Comparison of ENCODE assay signal across 1 cellular context in the genomic region with DNA sequence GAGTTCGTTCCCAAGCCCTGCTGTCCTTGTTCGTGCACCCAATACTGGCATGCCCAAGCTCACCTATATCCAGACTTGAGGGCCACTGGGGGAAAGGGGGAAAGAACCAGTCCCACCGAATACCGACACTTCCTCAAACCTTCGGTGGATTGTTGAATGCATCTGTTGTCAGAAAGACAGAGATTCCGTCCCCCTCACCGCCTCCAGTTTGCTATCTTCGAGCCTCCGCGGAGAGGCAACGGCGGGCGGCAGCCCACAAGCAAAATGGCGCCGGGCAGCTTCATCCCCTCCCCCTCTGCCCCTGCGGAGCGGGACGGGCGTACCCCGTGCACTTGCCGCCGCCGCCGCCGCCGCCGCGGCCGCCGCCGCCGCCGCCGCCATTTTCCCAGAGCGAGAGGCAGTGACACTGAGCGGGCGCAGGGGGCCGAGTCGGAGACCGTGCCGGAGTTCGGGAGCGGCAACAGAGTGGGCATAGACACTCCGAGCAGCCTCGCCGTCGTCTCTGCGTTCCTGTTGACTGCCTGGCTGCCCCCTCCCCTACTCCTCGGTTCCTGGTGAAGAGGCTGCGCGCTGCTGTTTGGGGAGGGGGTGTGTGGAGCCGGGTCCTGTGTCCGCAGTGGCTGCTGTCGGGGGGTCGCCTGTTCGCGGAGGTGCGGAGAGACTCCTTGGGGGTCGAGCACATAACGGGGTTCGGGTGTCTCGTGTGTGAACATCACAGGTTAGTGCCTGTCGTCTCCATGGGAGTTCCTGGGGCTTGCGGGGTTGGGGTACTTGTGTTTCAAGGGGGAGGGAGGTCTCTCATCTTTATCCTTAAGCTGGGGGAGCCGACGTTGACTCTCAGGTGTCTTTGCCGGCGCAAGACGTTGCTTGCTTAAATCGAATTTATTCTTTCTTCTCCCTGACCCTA.
TF ChIP-seq lines count a peak whose summit lies in the region.

A gene with protein sequence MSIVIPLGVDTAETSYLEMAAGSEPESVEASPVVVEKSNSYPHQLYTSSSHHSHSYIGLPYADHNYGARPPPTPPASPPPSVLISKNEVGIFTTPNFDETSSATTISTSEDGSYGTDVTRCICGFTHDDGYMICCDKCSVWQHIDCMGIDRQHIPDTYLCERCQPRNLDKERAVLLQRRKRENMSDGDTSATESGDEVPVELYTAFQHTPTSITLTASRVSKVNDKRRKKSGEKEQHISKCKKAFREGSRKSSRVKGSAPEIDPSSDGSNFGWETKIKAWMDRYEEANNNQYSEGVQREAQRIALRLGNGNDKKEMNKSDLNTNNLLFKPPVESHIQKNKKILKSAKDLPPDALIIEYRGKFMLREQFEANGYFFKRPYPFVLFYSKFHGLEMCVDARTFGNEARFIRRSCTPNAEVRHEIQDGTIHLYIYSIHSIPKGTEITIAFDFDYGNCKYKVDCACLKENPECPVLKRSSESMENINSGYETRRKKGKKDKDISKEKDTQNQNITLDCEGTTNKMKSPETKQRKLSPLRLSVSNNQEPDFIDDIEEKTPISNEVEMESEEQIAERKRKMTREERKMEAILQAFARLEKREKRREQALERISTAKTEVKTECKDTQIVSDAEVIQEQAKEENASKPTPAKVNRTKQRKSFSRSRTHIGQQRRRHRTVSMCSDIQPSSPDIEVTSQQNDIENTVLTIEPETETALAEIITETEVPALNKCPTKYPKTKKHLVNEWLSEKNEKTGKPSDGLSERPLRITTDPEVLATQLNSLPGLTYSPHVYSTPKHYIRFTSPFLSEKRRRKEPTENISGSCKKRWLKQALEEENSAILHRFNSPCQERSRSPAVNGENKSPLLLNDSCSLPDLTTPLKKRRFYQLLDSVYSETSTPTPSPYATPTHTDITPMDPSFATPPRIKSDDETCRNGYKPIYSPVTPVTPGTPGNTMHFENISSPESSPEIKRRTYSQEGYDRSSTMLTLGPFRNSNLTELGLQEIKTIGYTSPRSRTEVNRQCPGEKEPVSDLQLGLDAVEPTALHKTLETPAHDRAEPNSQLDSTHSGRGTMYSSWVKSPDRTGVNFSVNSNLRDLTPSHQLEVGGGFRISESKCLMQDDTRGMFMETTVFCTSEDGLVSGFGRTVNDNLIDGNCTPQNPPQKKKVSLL (N-terminal part only) (plus strand): TSS at position 388 of the 907 bp plus-strand sequence. CDS start 26,748 bp downstream, outside the sequence.

TF ChIP-seq in SK-N-SH, 30 proteins besides CTCF, POLR2A, EP300 and RAD21 (continued from another document):
- TF ChIP-seq USF1 (IDR thresholded peaks at IDR 0.05; ENCODE audit: borderline replicate concordance, low read depth) (peak; percentile 21; the same call in 1 of the 2 replicates), PBX3 (IDR thresholded peaks at IDR 0.05) (0 out of 2 replicates have a peak, but pooled peaks have one; percentile 37), TCF12 (IDR thresholded peaks at IDR 0.05) (peak; percentile 44; the same call in 1 of the 2 replicates), NFIC (IDR thresholded peaks at IDR 0.05; ENCODE audit: borderline replicate concordance) (no peak), ELF1 (IDR thresholded peaks at IDR 0.05) (no peak), JUND (IDR thresholded peaks at IDR 0.05) (no peak), POLR2AphosphoS5 (IDR thresholded peaks at IDR 0.05; ENCODE audit: low read depth, low read length) (no peak; the same call in 1 of the 2 replicates), TAF1 (IDR thresholded peaks at IDR 0.05; ENCODE audit: borderline replicate concordance, low read depth, low read length) (peak; percentile 86), ZBTB33 (IDR thresholded peaks at IDR 0.05; ENCODE audit: borderline replicate concordance, low read depth) (no peak; the same call in 1 of the 2 replicates), SMC3 (IDR thresholded peaks at IDR 0.05; ENCODE audit: low read depth, low read length) (0 out of 2 replicates have a peak, but pooled peaks have one; percentile 15), RFX5 (IDR thresholded peaks at IDR 0.05; ENCODE audit: low read length) (no peak), MEF2A (IDR thresholded peaks at IDR 0.05; ENCODE audit: borderline replicate concordance, low read depth) (no peak), CHD2 (IDR thresholded peaks at IDR 0.05; ENCODE audit: low read length, partially characterized antibody) (peak; percentile 91), FOSL2 (IDR thresholded peaks at IDR 0.05; ENCODE audit: borderline replicate concordance, low read depth) (no peak), GABPA (IDR thresholded peaks at IDR 0.05; ENCODE audit: low read depth) (peak; percentile 30), YY1 (IDR thresholded peaks at IDR 0.05; ENCODE audit: low read depth) (peak; percentile 96), RCOR1 (IDR thresholded peaks at IDR 0.05; ENCODE audit: low read length) (0 out of 2 replicates have a peak, but pooled peaks have one; percentile 4), TEAD4 (IDR thresholded peaks at IDR 0.05; ENCODE audit: borderline replicate concordance, insufficient read depth) (0 out of 2 replicates have a peak, but pooled peaks have one; percentile 26)
- TF ChIP-seq, protein P1, sequence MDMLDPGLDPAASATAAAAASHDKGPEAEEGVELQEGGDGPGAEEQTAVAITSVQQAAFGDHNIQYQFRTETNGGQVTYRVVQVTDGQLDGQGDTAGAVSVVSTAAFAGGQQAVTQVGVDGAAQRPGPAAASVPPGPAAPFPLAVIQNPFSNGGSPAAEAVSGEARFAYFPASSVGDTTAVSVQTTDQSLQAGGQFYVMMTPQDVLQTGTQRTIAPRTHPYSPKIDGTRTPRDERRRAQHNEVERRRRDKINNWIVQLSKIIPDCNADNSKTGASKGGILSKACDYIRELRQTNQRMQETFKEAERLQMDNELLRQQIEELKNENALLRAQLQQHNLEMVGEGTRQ (IDR thresholded peaks at IDR 0.05; ENCODE audit: borderline replicate concordance, low read depth, low read length) = no peak
- TF ChIP-seq, protein P2, sequence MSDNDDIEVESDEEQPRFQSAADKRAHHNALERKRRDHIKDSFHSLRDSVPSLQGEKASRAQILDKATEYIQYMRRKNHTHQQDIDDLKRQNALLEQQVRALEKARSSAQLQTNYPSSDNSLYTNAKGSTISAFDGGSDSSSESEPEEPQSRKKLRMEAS (IDR thresholded peaks at IDR 0.05; ENCODE audit: low read depth) = peak; percentile 64; the same call in 1 of the 2 replicates
- TF ChIP-seq, protein P3, sequence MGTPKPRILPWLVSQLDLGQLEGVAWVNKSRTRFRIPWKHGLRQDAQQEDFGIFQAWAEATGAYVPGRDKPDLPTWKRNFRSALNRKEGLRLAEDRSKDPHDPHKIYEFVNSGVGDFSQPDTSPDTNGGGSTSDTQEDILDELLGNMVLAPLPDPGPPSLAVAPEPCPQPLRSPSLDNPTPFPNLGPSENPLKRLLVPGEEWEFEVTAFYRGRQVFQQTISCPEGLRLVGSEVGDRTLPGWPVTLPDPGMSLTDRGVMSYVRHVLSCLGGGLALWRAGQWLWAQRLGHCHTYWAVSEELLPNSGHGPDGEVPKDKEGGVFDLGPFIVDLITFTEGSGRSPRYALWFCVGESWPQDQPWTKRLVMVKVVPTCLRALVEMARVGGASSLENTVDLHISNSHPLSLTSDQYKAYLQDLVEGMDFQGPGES (IDR thresholded peaks at IDR 0.05; ENCODE audit: low read depth, low read length) = no peak
- TF ChIP-seq, protein P4, sequence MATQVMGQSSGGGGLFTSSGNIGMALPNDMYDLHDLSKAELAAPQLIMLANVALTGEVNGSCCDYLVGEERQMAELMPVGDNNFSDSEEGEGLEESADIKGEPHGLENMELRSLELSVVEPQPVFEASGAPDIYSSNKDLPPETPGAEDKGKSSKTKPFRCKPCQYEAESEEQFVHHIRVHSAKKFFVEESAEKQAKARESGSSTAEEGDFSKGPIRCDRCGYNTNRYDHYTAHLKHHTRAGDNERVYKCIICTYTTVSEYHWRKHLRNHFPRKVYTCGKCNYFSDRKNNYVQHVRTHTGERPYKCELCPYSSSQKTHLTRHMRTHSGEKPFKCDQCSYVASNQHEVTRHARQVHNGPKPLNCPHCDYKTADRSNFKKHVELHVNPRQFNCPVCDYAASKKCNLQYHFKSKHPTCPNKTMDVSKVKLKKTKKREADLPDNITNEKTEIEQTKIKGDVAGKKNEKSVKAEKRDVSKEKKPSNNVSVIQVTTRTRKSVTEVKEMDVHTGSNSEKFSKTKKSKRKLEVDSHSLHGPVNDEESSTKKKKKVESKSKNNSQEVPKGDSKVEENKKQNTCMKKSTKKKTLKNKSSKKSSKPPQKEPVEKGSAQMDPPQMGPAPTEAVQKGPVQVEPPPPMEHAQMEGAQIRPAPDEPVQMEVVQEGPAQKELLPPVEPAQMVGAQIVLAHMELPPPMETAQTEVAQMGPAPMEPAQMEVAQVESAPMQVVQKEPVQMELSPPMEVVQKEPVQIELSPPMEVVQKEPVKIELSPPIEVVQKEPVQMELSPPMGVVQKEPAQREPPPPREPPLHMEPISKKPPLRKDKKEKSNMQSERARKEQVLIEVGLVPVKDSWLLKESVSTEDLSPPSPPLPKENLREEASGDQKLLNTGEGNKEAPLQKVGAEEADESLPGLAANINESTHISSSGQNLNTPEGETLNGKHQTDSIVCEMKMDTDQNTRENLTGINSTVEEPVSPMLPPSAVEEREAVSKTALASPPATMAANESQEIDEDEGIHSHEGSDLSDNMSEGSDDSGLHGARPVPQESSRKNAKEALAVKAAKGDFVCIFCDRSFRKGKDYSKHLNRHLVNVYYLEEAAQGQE (IDR thresholded peaks at IDR 0.05; ENCODE audit: low read depth, low read length) = peak; percentile 62; the same call in 1 of the 2 replicates
